13 cellular contexts compared by ENCODE assay signal in genomic region chr11:77470504-77470903, GRCh38. TPM values are rescaled to one million over a fixed set of nuclear protein-coding genes. Genes with fewer than 3 reads are reported as not detected.
DNase-seq lines count a peak whose midpoint lies in the region; ATAC-seq, FAIRE-seq and TF ChIP-seq lines count a peak whose summit lies in the region.
"Had no signal": no experiment of that assay in that cellular context is flagged by ENCODE, and none has a peak within 500 bp of the region (broad histone marks: within the 10 kb centered on the region; RNA-seq: fewer than 3 reads in every experiment).

No MANE protein-coding gene starts in this region.

- peaks cover 3% of the 10 kb centered on the region for H3K36me3 Mint-ChIP-seq in activated naive CD4-positive, alpha-beta T cell treated with anti-CD3 and anti-CD28 coated beads for 36 hours (ENCODE audit: low read depth)
- H3K36me3 Mint-ChIP-seq in activated CD4-positive, alpha-beta T cell treated with anti-CD3 and anti-CD28 coated beads, Interleukin-2, amount 10 ng/mL, durations not matched to agents 24 days and 14 days (ENCODE audit: low read depth) = no peaks in the 10 kb centered on the region

- peak overlapping the region; percentile 92 for H3K27ac ChIP-seq in hepatocyte
- no peak overlapping the region for H3K27ac ChIP-seq in HepG2 (ENCODE audit: extremely low read length, insufficient read depth, low read length)
- H3K27ac ChIP-seq: cardiac muscle cell, right lobe of liver had no signal

- H3K4me3 Mint-ChIP-seq in activated naive CD4-positive, alpha-beta T cell treated with anti-CD3 and anti-CD28 coated beads for 36 hours = no peak overlapping the region
- H3K4me3 Mint-ChIP-seq in activated CD4-positive, alpha-beta T cell treated with anti-CD3 and anti-CD28 coated beads, Interleukin-2, amount 10 ng/mL, durations not matched to agents 24 days and 14 days = no peak overlapping the region
- H3K4me3 Mint-ChIP-seq: T-helper 1 cell treated with Interleukin-12 subunit alpha and Interleukin-12 subunit beta and Interleukin-4 antibody, amounts not matched to agents 30 μg/mL and 1 μg/mL, for 36 hours had no signal

- H3K27ac Mint-ChIP-seq in activated naive CD4-positive, alpha-beta T cell treated with anti-CD3 and anti-CD28 coated beads for 36 hours = no peak overlapping the region
- no peak overlapping the region for H3K27ac Mint-ChIP-seq in activated CD4-positive, alpha-beta T cell treated with anti-CD3 and anti-CD28 coated beads, Interleukin-2, amount 10 ng/mL, durations not matched to agents 24 days and 14 days
- H3K27ac Mint-ChIP-seq: T-helper 1 cell treated with Interleukin-12 subunit alpha and Interleukin-12 subunit beta and Interleukin-4 antibody, amounts not matched to agents 30 μg/mL and 1 μg/mL, for 36 hours had no signal

- H3K27me3 Mint-ChIP-seq in activated naive CD4-positive, alpha-beta T cell treated with anti-CD3 and anti-CD28 coated beads for 36 hours (ENCODE audit: low read depth) = peaks cover 9% of the 10 kb centered on the region
- peaks cover 47% of the 10 kb centered on the region for H3K27me3 Mint-ChIP-seq in activated CD4-positive, alpha-beta T cell treated with anti-CD3 and anti-CD28 coated beads, Interleukin-2, amount 10 ng/mL, durations not matched to agents 24 days and 14 days

- H4K20me1 ChIP-seq in hepatocyte (ENCODE audit: insufficient read depth, poor library complexity, severe bottlenecking) (no peaks in the 10 kb centered on the region), HepG2 (ENCODE audit: insufficient read depth, low read length) (no peaks in the 10 kb centered on the region)

- no peak for TF ChIP-seq RAD21 in HepG2 (CRISPR knock-in tag; IDR thresholded peaks at IDR 0.05)

- intact Hi-C loops in HepG2 (cut with micrococcal nuclease; ENCODE audit: unreplicated experiment) = loop anchor here (5.0 kb wide), 1 partner anchor 77 kb away; no protein-coding TSS in a partner anchor
- intact Hi-C loops in activated naive CD4-positive, alpha-beta T cell treated with anti-CD3 and anti-CD28 coated beads for 36 hours (cut with micrococcal nuclease) = loop anchor here (5.0 kb wide), 1 partner anchor 343 kb away; the partner anchor contains the start of gene MYO7A
- intact Hi-C loops in activated CD4-positive, alpha-beta T cell treated with anti-CD3 and anti-CD28 coated beads, Interleukin-2, amount 10 ng/mL, durations not matched to agents 24 days and 14 days (cut with micrococcal nuclease) = loop anchor here (5.0 kb wide), 1 partner anchor 58 kb away; no protein-coding TSS in a partner anchor

- H3K27me3 ChIP-seq in hepatocyte (no peaks in the 10 kb centered on the region), HepG2 (ENCODE audit: control insufficient read depth in 1 of 2, insufficient read depth in 2 of 2, low read length in 2 of 2) (peaks cover 1 to 24% of the 10 kb centered on the region in 2 experiments; a peak in 2 of 5 replicates)
- H3K27me3 ChIP-seq: cardiac muscle cell, right lobe of liver had no signal

- no TSS peak for BruUV-seq in HepG2 (replicated peaks; lab: Mats Ljungman, UMichigan)

- peaks cover 13% of the 10 kb centered on the region for H3K4me1 Mint-ChIP-seq in activated naive CD4-positive, alpha-beta T cell treated with anti-CD3 and anti-CD28 coated beads for 36 hours (ENCODE audit: low read depth)
- peaks cover 19% of the 10 kb centered on the region for H3K4me1 Mint-ChIP-seq in activated CD4-positive, alpha-beta T cell treated with anti-CD3 and anti-CD28 coated beads, Interleukin-2, amount 10 ng/mL, durations not matched to agents 24 days and 14 days

- TF ChIP-seq POLR2A in HepG2 (IDR thresholded peaks at IDR 0.05; ENCODE audit: insufficient read depth in 1 of 2, low read depth in 2 of 2, low read length in 2 of 2) = no peak

- H3K9ac ChIP-seq in HepG2 (ENCODE audit: insufficient read depth, low read depth, low read length) = no peak overlapping the region

- CTCF ChIA-PET in HepG2 (lab: Yijun Ruan, JAX; ENCODE audit: low intra/inter-chr PET ratio, low total read pairs) = no interaction called here
- CTCF ChIA-PET in activated naive CD4-positive, alpha-beta T cell treated with anti-CD3 and anti-CD28 coated beads for 36 hours (lab: Charles Lee) = interaction anchor here (0.6 to 1.6 kb wide), 7 partner anchors 8 to 79 kb away, joined by 3 to 6 read pairs (median 3); no protein-coding TSS in a partner anchor

- peak; percentile 29 for DNase-seq in G401 (ENCODE audit: low spot score)
- DNase-seq in hepatocyte (ENCODE audit: low spot score) = no peak
- DNase-seq in HepG2 (ENCODE audit: low spot score) = no peak
- DNase-seq in NCI-H1092 treated with DMSO at 0.1 percent for 48 hours (lab: John Stamatoyannopoulos, UW) = no peak
- no peak for DNase-seq in activated naive CD4-positive, alpha-beta T cell treated with anti-CD3 and anti-CD28 coated beads for 36 hours
- no peak for DNase-seq in activated CD4-positive, alpha-beta T cell treated with anti-CD3 and anti-CD28 coated beads, Interleukin-2, amount 10 ng/mL, durations not matched to agents 24 days and 14 days
- DNase-seq: BE2C, NCI-H748 treated with DMSO at 0.1 percent for 48 hours, right lobe of liver had no signal

- H3K9me2 ChIP-seq in hepatocyte (replicated peaks; ENCODE audit: insufficient read depth) = no peaks in the 10 kb centered on the region

- no peak for FAIRE-seq in HepG2 (lab: Jason Lieb, UNC)

- POLR2A ChIA-PET in HepG2 (lab: Yijun Ruan, JAX) = no interaction called here

- TF ChIP-seq EP300 in HepG2 (IDR thresholded peaks at IDR 0.05; ENCODE audit: low read depth in 2 of 2, low read length in 2 of 2) (no peak), HepG2 (CRISPR knock-in tag; IDR thresholded peaks at IDR 0.05; ENCODE audit: borderline replicate concordance) (no peak)

- no peak overlapping the region for H2AFZ ChIP-seq in hepatocyte
- no peak overlapping the region for H2AFZ ChIP-seq in HepG2 (ENCODE audit: low read length)

- H3K36me3 ChIP-seq in hepatocyte (replicated peaks; ENCODE audit: insufficient read depth, low read depth) = no peaks in the 10 kb centered on the region
- no peaks in the 10 kb centered on the region for H3K36me3 ChIP-seq in HepG2 (replicated peaks in 1 of 2; ENCODE audit: control insufficient read depth in 1 of 2, insufficient read depth in 2 of 2, low read length in 2 of 2)
- H3K36me3 ChIP-seq: BE2C, cardiac muscle cell, right lobe of liver had no signal

- no peaks in the 10 kb centered on the region for H3K9me3 Mint-ChIP-seq in activated naive CD4-positive, alpha-beta T cell treated with anti-CD3 and anti-CD28 coated beads for 36 hours
- no peaks in the 10 kb centered on the region for H3K9me3 Mint-ChIP-seq in activated CD4-positive, alpha-beta T cell treated with anti-CD3 and anti-CD28 coated beads, Interleukin-2, amount 10 ng/mL, durations not matched to agents 24 days and 14 days
- H3K9me3 Mint-ChIP-seq: T-helper 1 cell treated with Interleukin-12 subunit alpha and Interleukin-12 subunit beta and Interleukin-4 antibody, amounts not matched to agents 30 μg/mL and 1 μg/mL, for 36 hours had no signal

- in situ Hi-C loops in G401 (cut with HindIII; ENCODE audit: low sequenced_read_pairs) (no loop called here), HepG2 (cut with HindIII; ENCODE audit: extremely low pct_ligation_motif_present, low pct_unique_long_range_greater_than_20kb) (no loop called here)

- no peak overlapping the region for H3K4me3 ChIP-seq in hepatocyte
- no peak overlapping the region for H3K4me3 ChIP-seq in HepG2 (replicated peaks in 1 of 3; ENCODE audit: insufficient read depth in 1 of 3, low read depth in 2 of 3, low read length in 3 of 3)
- H3K4me3 ChIP-seq: cardiac muscle cell, right lobe of liver had no signal

- H3K4me1 ChIP-seq in hepatocyte (ENCODE audit: insufficient read depth) = peaks cover 43% of the 10 kb centered on the region
- H3K4me1 ChIP-seq in HepG2 (ENCODE audit: insufficient read depth, low read length) = peaks cover 40% of the 10 kb centered on the region
- H3K4me1 ChIP-seq: BE2C had no signal

- H3K9me3 ChIP-seq in hepatocyte (ENCODE audit: low read depth) (no peaks in the 10 kb centered on the region), HepG2 (ENCODE audit: low read length) (no peaks in the 10 kb centered on the region)
- H3K9me3 ChIP-seq: BE2C, right lobe of liver had no signal

- H3K4me2 ChIP-seq in hepatocyte (peak overlapping the region; percentile 79), HepG2 (ENCODE audit: low read depth, low read length) (no peak overlapping the region)

- H3K79me2 ChIP-seq in hepatocyte (peaks cover 63% of the 10 kb centered on the region), HepG2 (ENCODE audit: insufficient read depth, low read length) (no peaks in the 10 kb centered on the region)

- 74% methylated on average over 2 of the region's 2 CpGs for WGBS in hepatocyte (ENCODE audit: low lambda C conversion rate, missing lambda C conversion rate)
- 26% methylated on average over 2 of the region's 2 CpGs for WGBS in HepG2 (ENCODE audit: low lambda C conversion rate)

- ATAC-seq in GM19455 (IDR thresholded peaks at IDR 0.05; ENCODE audit: unreplicated experiment) (peak; percentile 36), HG03521 (IDR thresholded peaks at IDR 0.05; ENCODE audit: unreplicated experiment) (peak; percentile 27), HepG2 (no peak)
- ATAC-seq: right lobe of liver had no signal

- TF ChIP-seq CTCF in hepatocyte (IDR thresholded peaks at IDR 0.05; ENCODE audit: poor library complexity) (no peak), HepG2 (CRISPR knock-in tag; IDR thresholded peaks at IDR 0.05) (no peak)

RNA-seq across cellular contexts. Expression of gene PAK1, which starts 3.4 kb away (rescaled TPM):
- 25.7 and 42.8 TPM in 2 replicates for total RNA-seq in G401 (2014; rRNA removed; shearing (Covaris generic))
- total RNA-seq in hepatocyte (51.8 and 62.0 TPM in 2 replicates), HepG2 (2016; rRNA removed; fragmentation: Illumina TruSeq; extraction: Trizol) (1.5 and 3.1 TPM in 2 replicates)
- polyA plus RNA-seq in hepatocyte (30.3 and 31.6 TPM in 2 replicates), HepG2 (2011; rRNA removed) (4.3 and 4.9 TPM in 2 replicates)
- 2.0 and 3.0 TPM in 2 replicates for total RNA-seq in HepG2 (2016; cell fraction: cytosol; rRNA removed; fragmentation: Illumina TruSeq; extraction: Trizol; ENCODE audit: low read depth)
- 0.89 and 1.1 TPM in 2 replicates for total RNA-seq in HepG2 (2016; cell fraction: insoluble cytoplasmic fraction; rRNA removed; fragmentation: Illumina TruSeq; extraction: Trizol)
- 1.5 and 1.8 TPM in 2 replicates for total RNA-seq in HepG2 (2016; cell fraction: membrane; rRNA removed; fragmentation: Illumina TruSeq; extraction: Trizol)
- 0.96 and 2.2 TPM in 2 replicates for total RNA-seq in HepG2 (2016; cell fraction: nucleus; rRNA removed; fragmentation: Illumina TruSeq; extraction: Trizol)
- polyA plus RNA-seq in HepG2 (2011; cell fraction: cytosol; rRNA removed) = 1.7 and 3.1 TPM in 2 replicates
- polyA plus RNA-seq in HepG2 (2011; cell fraction: nucleus; rRNA removed) = 10.8 and 12.7 TPM in 2 replicates
- polyA plus RNA-seq in HepG2 (2012) = 3.3 and 5.7 TPM in 2 replicates
- polyA plus RNA-seq in HepG2 (2016; cell fraction: cytosol; fragmentation: Illumina TruSeq; extraction: Trizol; ENCODE audit: low read depth) = 0.31 and 0.35 TPM in 2 replicates
- polyA plus RNA-seq in HepG2 (2016; cell fraction: insoluble cytoplasmic fraction; fragmentation: Illumina TruSeq; extraction: Trizol; ENCODE audit: low read depth) = 1.5 and 2.0 TPM in 2 replicates
- polyA plus RNA-seq in HepG2 (2016; cell fraction: membrane; fragmentation: Illumina TruSeq; extraction: Trizol; ENCODE audit: low read depth) = 0.78 and 1.3 TPM in 2 replicates
- polyA plus RNA-seq in HepG2 (2016; cell fraction: nucleus; fragmentation: Illumina TruSeq; extraction: Trizol; ENCODE audit: insufficient read depth, low read depth) = 3.3 and 3.9 TPM in 2 replicates
- polyA minus RNA-seq in HepG2 (2011; rRNA and poly(A)+ RNA removed; ENCODE audit: low replicate concordance) = 1.7 and 35.6 TPM in 2 replicates
- 2.1 and 4.2 TPM in 2 replicates for polyA minus RNA-seq in HepG2 (2011; cell fraction: cytosol; rRNA and poly(A)+ RNA removed)
- 7.5 and 9.6 TPM in 2 replicates for polyA minus RNA-seq in HepG2 (2011; cell fraction: nucleus; rRNA and poly(A)+ RNA removed)
- total RNA-seq in activated naive CD4-positive, alpha-beta T cell treated with anti-CD3 and anti-CD28 coated beads for 36 hours = 10 to 100 TPM; 45.8 to 49.5 TPM
- total RNA-seq in activated CD4-positive, alpha-beta T cell treated with anti-CD3 and anti-CD28 coated beads, Interleukin-2, amount 10 ng/mL, durations not matched to agents 24 days and 14 days = 32.1 and 33.1 TPM in 2 replicates
